19 cellular contexts compared by ENCODE assay signal in the genomic region with DNA sequence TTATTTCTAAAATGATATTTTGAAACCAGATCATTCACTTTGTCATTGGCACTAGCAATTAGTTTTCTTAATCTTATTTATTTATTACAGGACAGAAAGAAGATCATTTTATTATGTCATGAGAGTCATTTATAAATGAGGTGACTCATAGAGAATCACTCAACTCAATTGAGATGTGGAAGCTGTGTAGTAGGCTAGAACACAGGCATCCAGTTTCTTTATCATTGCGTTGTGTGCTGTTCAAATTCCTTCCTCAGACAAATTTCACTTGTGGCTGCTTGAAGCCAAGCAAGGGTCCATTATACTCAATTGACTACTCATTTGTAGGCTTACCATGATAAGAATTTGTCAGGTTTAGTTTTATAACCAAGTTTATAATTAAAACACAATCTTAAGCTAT.
A peak's percentile ranks its signal among the peaks of the same experiment; 100 is the strongest.
DNase-seq lines count a peak whose midpoint lies in the region; ATAC-seq, FAIRE-seq and TF ChIP-seq lines count a peak whose summit lies in the region.
"Had no signal": no experiment of that assay in that cellular context is flagged by ENCODE, and none has a peak within 500 bp of the region (broad histone marks: within the 10 kb centered on the region; RNA-seq: fewer than 3 reads in every experiment).

No MANE protein-coding gene starts in this region.

- H2AFZ ChIP-seq in SK-N-SH (ENCODE audit: low read depth) (no peak overlapping the region), K562 (ENCODE audit: low read depth, low read length) (no peak overlapping the region)

- in situ Hi-C loops in K562 (cut with MboI), result loop anchor here (10.0 kb wide), 1 partner anchor 535 kb away; no protein-coding TSS in a partner anchor

- no peak overlapping the region for H3K27ac ChIP-seq in SK-N-SH (ENCODE audit: low read depth in 2 of 2, low read length in 1 of 2)
- no peak overlapping the region for H3K27ac ChIP-seq in K562 (ENCODE audit: extremely low read depth, low read depth, low read length)
- H3K27ac ChIP-seq in foreskin keratinocyte, result no peak overlapping the region
- H3K27ac ChIP-seq: 22Rv1, BLaER1 had no signal

- intact Hi-C loops in K562 (cut with micrococcal nuclease), result loop anchor here (10.0 kb wide), 1 partner anchor 995 kb away; no protein-coding TSS in a partner anchor

- H3K27me3 ChIP-seq in SK-N-SH (ENCODE audit: insufficient read depth) (no peaks in the 10 kb centered on the region), K562 (ENCODE audit: control insufficient read depth in 2 of 2, insufficient read depth in 2 of 2, low read length in 2 of 2) (no peaks in the 10 kb centered on the region), foreskin keratinocyte (no peaks in the 10 kb centered on the region)
- H3K27me3 ChIP-seq: BLaER1 had no signal

- peaks cover 8 to 34% of the 10 kb centered on the region in 2 experiments for H3K36me3 ChIP-seq in SK-N-SH (replicated peaks in 1 of 2; ENCODE audit: control insufficient read depth in 1 of 2, insufficient read depth in 2 of 2, low read length in 1 of 2)
- peaks cover 23% of the 10 kb centered on the region; the same call in 2 of the 3 replicates for H3K36me3 ChIP-seq in K562 (ENCODE audit: control insufficient read depth, insufficient read depth, low read length)

- FAIRE-seq in K562 (lab: Jason Lieb, UNC), result peak; percentile 65
- FAIRE-seq: GM12878, GM18507, HepG2, HTR-8/SVneo had no signal

- peaks cover 8% of the 10 kb centered on the region for H3F3A ChIP-seq in SK-N-SH (replicated peaks; ENCODE audit: insufficient read depth)

- WGBS in SK-N-SH (ENCODE audit: low lambda C conversion rate), result 83% methylated on average over 1 of the region's 1 CpG
- 95% methylated on average over 1 of the region's 1 CpG for WGBS in K562 (ENCODE audit: insufficient coverage, low coverage, missing lambda C conversion rate)

- H3K9ac ChIP-seq in SK-N-SH (no peak overlapping the region), K562 (ENCODE audit: insufficient read depth in 1 of 2, low read depth in 2 of 2, low read length in 2 of 2) (no peak overlapping the region)
- H3K9ac ChIP-seq: BLaER1 had no signal

- no peak overlapping the region for H3K4me3 ChIP-seq in SK-N-SH (ENCODE audit: low read depth in 2 of 2, low read length in 1 of 2)
- H3K4me3 ChIP-seq in K562, result no peak overlapping the region
- H3K4me3 ChIP-seq: BLaER1, GM12878 had no signal

- DNase-seq in SK-N-SH, result no peak
- DNase-seq in K562 (ENCODE audit: extremely low read depth in 1 of 4, low spot score in 3 of 4), result no peak
- DNase-seq in foreskin keratinocyte, result peak in 1 of 2 donors; percentile 22
- DNase-seq in NK-92 treated with Interleukin-12 subunit alpha and Interleukin-12 subunit beta, amount 100 ng/mL, for 24 hours (lab: John Stamatoyannopoulos, UW), result no peak
- DNase-seq in stimulated activated CD4-positive, alpha-beta T cell treated with anti-CD3 and anti-CD28 coated beads, Interleukin-1b, Interleukin-23, amount 100 ng/mL, for 48 hours, result no peak
- DNase-seq: AML-193; CD8-positive, alpha-beta memory T cell; DMS53; GOT3; H9 had no signal

- POLR2A ChIA-PET in SK-N-SH (lab: Yijun Ruan, JAX) (no interaction called here), K562 (lab: Yijun Ruan, JAX) (interaction anchor here (0.7 kb wide), 1 partner anchor 172 kb away, joined by 3 read pairs; no protein-coding TSS in a partner anchor)

- H3K9me1 ChIP-seq in K562 (ENCODE audit: control insufficient read depth, insufficient read depth, low read length), result no peaks in the 10 kb centered on the region

- TF ChIP-seq RAD21 in SK-N-SH (IDR thresholded peaks at IDR 0.05; ENCODE audit: low read length), result no peak
- no peak for TF ChIP-seq RAD21 in K562 (CRISPR knock-in tag; conservative IDR thresholded peaks at IDR 0.05 in 1 of 2, IDR thresholded peaks at IDR 0.05 in 1 of 2)

- H4K20me1 ChIP-seq in SK-N-SH (ENCODE audit: insufficient read depth), result no peaks in the 10 kb centered on the region
- H4K20me1 ChIP-seq in K562 (replicated peaks; ENCODE audit: control insufficient read depth, insufficient read depth, low read length), result no peaks in the 10 kb centered on the region
- H4K20me1 ChIP-seq: BLaER1 had no signal

- CTCF ChIA-PET in SK-N-SH (lab: Yijun Ruan, JAX), result no interaction called here
- CTCF ChIA-PET in K562 (lab: Yijun Ruan, JAX; ENCODE audit: low intra/inter-chr PET ratio), result no interaction called here

- H3K79me2 ChIP-seq in SK-N-SH (ENCODE audit: insufficient read depth) (no peaks in the 10 kb centered on the region), K562 (ENCODE audit: control insufficient read depth, insufficient read depth, low read length) (no peaks in the 10 kb centered on the region)

- no TSS peak for BruUV-seq in K562 (replicated peaks; lab: Mats Ljungman, UMichigan)

- no peaks in the 10 kb centered on the region for H3K9me2 ChIP-seq in SK-N-SH

- no peak for TF ChIP-seq CTCF in SK-N-SH (IDR thresholded peaks at IDR 0.05)
- no peak for TF ChIP-seq CTCF in K562 (IDR thresholded peaks at IDR 0.05 in 2 of 3, conservative IDR thresholded peaks at IDR 0.05 in 1 of 3; ENCODE audit: insufficient read depth in 2 of 3, low read depth in 1 of 3, low read length in 3 of 3)
- TF ChIP-seq CTCF in foreskin keratinocyte (conservative IDR thresholded peaks at IDR 0.05), result no peak

- ATAC-seq in SK-N-SH treated with all-trans-retinoic acid at 6 μM for 48 hours (peak; percentile 54), K562 (no peak), foreskin keratinocyte (peak; percentile 32), HG02938 (IDR thresholded peaks at IDR 0.05; ENCODE audit: unreplicated experiment) (no peak), GM21381 (IDR thresholded peaks at IDR 0.05; ENCODE audit: unreplicated experiment) (no peak)
- ATAC-seq: GM12878, HepG2 had no signal

- no peak for TF ChIP-seq EP300 in SK-N-SH (IDR thresholded peaks at IDR 0.05; ENCODE audit: borderline replicate concordance in 1 of 2, low read depth in 1 of 2, low read length in 1 of 2)
- TF ChIP-seq EP300 in K562 (IDR thresholded peaks at IDR 0.05; ENCODE audit: low read length), result no peak

- H3K9me3 ChIP-seq in SK-N-SH (no peaks in the 10 kb centered on the region), K562 (replicated peaks; ENCODE audit: control insufficient read depth, insufficient read depth, low read depth, low read length) (no peaks in the 10 kb centered on the region)

- H3K4me2 ChIP-seq in SK-N-SH, result no peak overlapping the region
- no peak overlapping the region for H3K4me2 ChIP-seq in K562 (ENCODE audit: insufficient read depth, low read length)
- H3K4me2 ChIP-seq: BLaER1 had no signal

- TF ChIP-seq POLR2A in K562 (conservative IDR thresholded peaks at IDR 0.05), result no peak

- H3K4me1 ChIP-seq in SK-N-SH (ENCODE audit: control insufficient read depth in 1 of 2, insufficient read depth in 2 of 2, low read depth in 1 of 2, low read length in 1 of 2) (no peaks in the 10 kb centered on the region), K562 (replicated peaks in 1 of 2; ENCODE audit: control insufficient read depth in 2 of 2, insufficient read depth in 2 of 2, low read length in 2 of 2) (0 out of 5 replicates have a peak, but pooled peaks cover 0 to 2% of the 10 kb centered on the region in 2 experiments), foreskin keratinocyte (no peaks in the 10 kb centered on the region)
- H3K4me1 ChIP-seq: BLaER1 had no signal

TF ChIP-seq in SK-N-SH treated with all-trans-retinoic acid at 6 μM for 48 hours, 23 proteins besides CTCF, POLR2A, EP300 and RAD21:
- peak; percentile 48 for TF ChIP-seq ISL1 (CRISPR knock-in tag; IDR thresholded peaks at IDR 0.05)
- peak; percentile 31; the same call in 1 of the 2 replicates for TF ChIP-seq ZC3H10 (CRISPR knock-in tag; IDR thresholded peaks at IDR 0.05)
- no peak for TF ChIP-seq RARB (CRISPR knock-in tag; IDR thresholded peaks at IDR 0.05)

TF ChIP-seq in SK-N-SH, 30 proteins besides CTCF, POLR2A, EP300 and RAD21:
- no peak for TF ChIP-seq EZH2phosphoT487 (IDR thresholded peaks at IDR 0.05; ENCODE audit: borderline replicate concordance, low read depth)

TF ChIP-seq in K562, 482 proteins besides CTCF, POLR2A, EP300 and RAD21 (continues in another document):
- TF ChIP-seq DIDO1 (tag; IDR thresholded peaks at IDR 0.05; ENCODE audit: low read depth) (no peak), MBD2 (IDR thresholded peaks at IDR 0.05; ENCODE audit: borderline replicate concordance, low read depth) (no peak)

Comparison
In these comparisons a context has a peak if more than half of its experiments do, and no peak if none do; other contexts are left out.
1. ATAC-seq: peak in SK-N-SH treated with all-trans-retinoic acid at 6 μM for 48 hours (single experiment) and foreskin keratinocyte (single experiment); none in K562 (single experiment), HG02938 (single experiment) and GM21381 (single experiment).